Comparison of ENCODE assay signal across 22 cellular contexts in the genomic region with DNA sequence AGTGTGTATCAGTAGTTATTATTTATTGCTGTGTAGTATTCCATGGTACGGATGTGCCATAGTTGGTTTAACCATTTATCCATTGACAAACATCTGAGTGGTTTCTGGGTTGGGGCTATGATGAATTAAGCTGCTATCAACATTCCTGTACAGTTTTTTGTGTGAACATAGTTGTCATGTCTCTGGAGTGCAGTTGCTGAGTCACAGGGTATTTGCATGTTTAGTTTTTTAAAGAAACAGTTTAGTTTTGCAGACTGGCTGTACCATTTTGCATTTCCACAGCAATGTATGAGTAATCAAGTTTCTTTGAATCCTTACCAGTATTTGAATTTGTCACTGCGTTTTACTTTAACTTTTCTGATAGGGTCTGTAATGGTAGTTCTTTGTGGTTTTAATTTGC.
DNase-seq lines count a peak whose midpoint lies in the region; ATAC-seq and TF ChIP-seq lines count a peak whose summit lies in the region.
"Had no signal": no experiment of that assay in that cellular context is flagged by ENCODE, and none has a peak within 500 bp of the region (broad histone marks: within the 10 kb centered on the region; RNA-seq: fewer than 3 reads in every experiment).

No MANE protein-coding gene starts in this region.

- H3K27me3 Mint-ChIP-seq in chondrocyte (ENCODE audit: low read depth) = no peaks in the 10 kb centered on the region

- ATAC-seq in HG03196 (IDR thresholded peaks at IDR 0.05; ENCODE audit: unreplicated experiment) = no peak
- ATAC-seq: K562; Right ventricle myocardium inferior; stimulated activated memory B cell treated with anti-CD40 and anti-IgM and Interleukin-4, amounts not matched to agents 10 μg/mL and 1 μg/mL and 100 μg/mL, for 72 hours; T-cell had no signal

- H3K9me3 Mint-ChIP-seq in chondrocyte (ENCODE audit: low read depth) = peaks cover 26% of the 10 kb centered on the region

- no peak overlapping the region for H3K4me3 ChIP-seq in WERI-Rb-1 (ENCODE audit: low read depth, low read length)
- H3K4me3 ChIP-seq: colonic mucosa, K562, right atrium auricular region had no signal

- H3K9me3 ChIP-seq in WERI-Rb-1 (ENCODE audit: severe bottlenecking) = no peaks in the 10 kb centered on the region
- H3K9me3 ChIP-seq: colonic mucosa, neutrophil, right atrium auricular region had no signal

- DNase-seq in AG20443 (ENCODE audit: low spot score) (peak; percentile 33), NCI-H226 (peak; percentile 79), chondrocyte (ENCODE audit: low spot score) (no peak), kidney tubule cell (ENCODE audit: low spot score) (peak; percentile 36), WERI-Rb-1 (no peak), A172 (ENCODE audit: low spot score) (no peak), amygdala (lab: John Stamatoyannopoulos, UW) (no peak)
- DNase-seq: activated CD4-positive, alpha-beta T cell treated with anti-CD3 and anti-CD28 coated beads, Interleukin-2, amount 50 U/mL, for 1 hour; activated CD8-positive, alpha-beta memory T cell treated with anti-CD3 and anti-CD28 coated beads, Interleukin-2, amount 50 U/mL, for 48 hours; activated gamma-delta T cell treated with Interleukin-2 at 50 U/mL for 16 hours; anterior cingulate cortex; colonic mucosa; NCI-H187 treated with DMSO at 0.1 percent for 48 hours; NCI-H446; stimulated activated CD4-positive, alpha-beta T cell treated with anti-CD3 and anti-CD28 coated beads, Interleukin-15, amount 100 ng/mL, for 24 hours; T-cell had no signal

- H3K27ac ChIP-seq in WERI-Rb-1 = no peak overlapping the region
- H3K27ac ChIP-seq: colonic mucosa, neutrophil, right atrium auricular region had no signal

- H3K36me3 ChIP-seq in WERI-Rb-1 = no peaks in the 10 kb centered on the region
- H3K36me3 ChIP-seq: colonic mucosa, neutrophil, right atrium auricular region had no signal

- peaks cover 28% of the 10 kb centered on the region for H3K4me1 Mint-ChIP-seq in chondrocyte (ENCODE audit: low read depth)
- H3K4me1 Mint-ChIP-seq: stimulated activated memory B cell treated with anti-CD40 and anti-IgM and Interleukin-4, amounts not matched to agents 10 μg/mL and 1 μg/mL and 100 μg/mL, for 72 hours; T-cell had no signal

- peak overlapping the region; percentile 86 for H3K27ac Mint-ChIP-seq in chondrocyte (ENCODE audit: unreplicated experiment)
- H3K27ac Mint-ChIP-seq: stimulated activated memory B cell treated with anti-CD40 and anti-IgM and Interleukin-4, amounts not matched to agents 10 μg/mL and 1 μg/mL and 100 μg/mL, for 72 hours; T-cell had no signal

- H3K36me3 Mint-ChIP-seq in chondrocyte (ENCODE audit: low read depth) = no peaks in the 10 kb centered on the region
- H3K36me3 Mint-ChIP-seq: stimulated activated memory B cell treated with anti-CD40 and anti-IgM and Interleukin-4, amounts not matched to agents 10 μg/mL and 1 μg/mL and 100 μg/mL, for 72 hours; T-cell had no signal

- no peak for TF ChIP-seq CTCF in chondrocyte (IDR thresholded peaks at IDR 0.05)
- no peak for TF ChIP-seq CTCF in WERI-Rb-1 (IDR thresholded peaks at IDR 0.05; ENCODE audit: low read depth, low read length)

- H3K4me3 Mint-ChIP-seq in chondrocyte (ENCODE audit: unreplicated experiment) = no peak overlapping the region
- H3K4me3 Mint-ChIP-seq: stimulated activated memory B cell treated with anti-CD40 and anti-IgM and Interleukin-4, amounts not matched to agents 10 μg/mL and 1 μg/mL and 100 μg/mL, for 72 hours; T-cell had no signal

- H3K27me3 ChIP-seq in WERI-Rb-1 (ENCODE audit: insufficient read depth, low read depth, severe bottlenecking) = no peaks in the 10 kb centered on the region
- H3K27me3 ChIP-seq: colonic mucosa, neutrophil, right atrium auricular region had no signal

Comparison
In these comparisons a context has a peak if more than half of its experiments do, and no peak if none do; other contexts are left out.
1. DNase-seq: peak in AG20443 (single experiment), NCI-H226 (single experiment) and kidney tubule cell (single experiment); none in chondrocyte (single experiment), WERI-Rb-1 (single experiment), A172 (single experiment) and amygdala (0 of 56).